Comparison of ENCODE assay signal across 18 cellular contexts in the genomic region with DNA sequence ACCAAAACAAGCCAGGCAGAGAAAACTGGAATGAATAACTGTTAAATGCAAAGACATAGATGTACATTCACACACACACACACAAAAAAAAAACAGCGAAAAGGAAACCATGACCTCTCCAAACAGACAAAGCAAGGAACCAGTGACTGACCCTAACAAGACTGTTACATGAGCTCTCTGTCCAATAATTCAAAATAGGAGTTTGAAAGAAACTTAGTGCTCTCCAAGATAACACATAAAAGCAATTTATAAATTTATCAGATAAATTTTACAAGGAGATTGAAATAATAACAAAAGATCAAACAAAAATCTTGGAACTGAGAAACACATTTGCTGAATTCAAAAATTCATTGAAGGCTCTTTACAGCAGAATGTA.
DNase-seq lines count a peak whose midpoint lies in the region; ATAC-seq and TF ChIP-seq lines count a peak whose summit lies in the region.
"Had no signal": no experiment of that assay in that cellular context is flagged by ENCODE, and none has a peak within 500 bp of the region (broad histone marks: within the 10 kb centered on the region; RNA-seq: fewer than 3 reads in every experiment).

No MANE protein-coding gene starts in this region.

- H3K36me3 ChIP-seq in GM23248 (ENCODE audit: low read depth) (peaks cover 8% of the 10 kb centered on the region; the same call in 1 of the 2 replicates), brain microvascular endothelial cell (replicated peaks) (no peaks in the 10 kb centered on the region)

- no peak for DNase-seq in GM23248
- no peak for DNase-seq in brain microvascular endothelial cell
- DNase-seq in neural crest cell (ENCODE audit: low read depth, low spot score) = no peak
- DNase-seq in cortex of kidney (lab: John Stamatoyannopoulos, UW) = no peak
- no peak for DNase-seq in activated naive CD4-positive, alpha-beta T cell treated with Interleukin-2 at 50 U/mL for 16 hours
- DNase-seq: CD4-positive, alpha-beta memory T cell; DMS79 treated with DMSO at 0.1 percent for 48 hours; KG1; NCI-H1694; NCI-H2081; NCI-H345; NCI-H774; SHP77 treated with DMSO at 0.1 percent for 48 hours had no signal

- 93 to 96% methylated on average over 1 of the region's 1 CpG for WGBS in GM23248 (ENCODE audit: low coverage in 1 of 2, low lambda C conversion rate in 2 of 2, missing lambda C conversion rate in 2 of 2), 2 experiments

- H3K4me3 ChIP-seq in GM23248 (no peak overlapping the region), brain microvascular endothelial cell (ENCODE audit: low read depth, low read length) (no peak overlapping the region)
- H3K4me3 ChIP-seq: SK-N-MC had no signal

- no peak overlapping the region for H3K4me3 Mint-ChIP-seq in neural crest cell

- peak overlapping the region; percentile 87 for H3K27ac ChIP-seq in GM23248
- H3K27ac ChIP-seq in brain microvascular endothelial cell = peak overlapping the region; percentile 91
- H3K27ac ChIP-seq: HL-60, SK-N-MC had no signal

- no peak overlapping the region for H3K4me2 ChIP-seq in GM23248 (ENCODE audit: unreplicated experiment)

- peaks cover 36% of the 10 kb centered on the region for H3K36me3 Mint-ChIP-seq in neural crest cell (ENCODE audit: low read depth)
- H3K36me3 Mint-ChIP-seq: CD4-positive, alpha-beta memory T cell had no signal

- in situ Hi-C loops in GM23248 (cut with MboI) = loop anchor here (25.0 kb wide), 1 partner anchor 1138 kb away; no protein-coding TSS in a partner anchor
- in situ Hi-C loops in brain microvascular endothelial cell (cut with HindIII; ENCODE audit: low pct_ligation_motif_present, low sequenced_read_pairs) = no loop called here

- no peaks in the 10 kb centered on the region for H3K4me1 ChIP-seq in GM23248 (ENCODE audit: insufficient read depth)
- H3K4me1 ChIP-seq: Caco-2 had no signal

- no peak for ATAC-seq in HG03354 (IDR thresholded peaks at IDR 0.05; ENCODE audit: poor library complexity, severe bottlenecking, unreplicated experiment)

- TF ChIP-seq CTCF in LNCAP (IDR thresholded peaks at IDR 0.05) (0 out of 2 replicates have a peak, but pooled peaks have one; percentile 5), brain microvascular endothelial cell (IDR thresholded peaks at IDR 0.05; ENCODE audit: low read depth, low read length, missing control alignments) (no peak), neural crest cell (conservative IDR thresholded peaks at IDR 0.05) (peak; percentile 6)

- H3K27me3 Mint-ChIP-seq in neural crest cell (ENCODE audit: low read depth) = no peaks in the 10 kb centered on the region
- H3K27me3 Mint-ChIP-seq: CD4-positive, alpha-beta memory T cell had no signal

- H4K20me1 ChIP-seq in GM23248 (ENCODE audit: insufficient read depth) = no peaks in the 10 kb centered on the region

- no peaks in the 10 kb centered on the region for H3K9me2 ChIP-seq in GM23248 (ENCODE audit: insufficient read depth)

- no peak overlapping the region for H2AFZ ChIP-seq in GM23248

- peaks cover 15% of the 10 kb centered on the region for H3K9me3 ChIP-seq in GM23248 (ENCODE audit: low read depth)

- peaks cover 3% of the 10 kb centered on the region for H3K4me1 Mint-ChIP-seq in neural crest cell

- H3K9me3 Mint-ChIP-seq in neural crest cell = peaks cover 9% of the 10 kb centered on the region

- no peak overlapping the region for H3K9ac ChIP-seq in GM23248

- no peaks in the 10 kb centered on the region for H3K79me2 ChIP-seq in GM23248 (ENCODE audit: insufficient read depth)

- H3K27ac Mint-ChIP-seq in neural crest cell (ENCODE audit: unreplicated experiment) = no peak overlapping the region
- H3K27ac Mint-ChIP-seq: CD4-positive, alpha-beta memory T cell had no signal

- peaks cover 16% of the 10 kb centered on the region for H3F3A ChIP-seq in GM23248 (ENCODE audit: insufficient read depth)

- H3K27me3 ChIP-seq in GM23248 (replicated peaks; ENCODE audit: insufficient read depth) = no peaks in the 10 kb centered on the region
- H3K27me3 ChIP-seq in brain microvascular endothelial cell (replicated peaks) = no peaks in the 10 kb centered on the region
